In the genomic region with DNA sequence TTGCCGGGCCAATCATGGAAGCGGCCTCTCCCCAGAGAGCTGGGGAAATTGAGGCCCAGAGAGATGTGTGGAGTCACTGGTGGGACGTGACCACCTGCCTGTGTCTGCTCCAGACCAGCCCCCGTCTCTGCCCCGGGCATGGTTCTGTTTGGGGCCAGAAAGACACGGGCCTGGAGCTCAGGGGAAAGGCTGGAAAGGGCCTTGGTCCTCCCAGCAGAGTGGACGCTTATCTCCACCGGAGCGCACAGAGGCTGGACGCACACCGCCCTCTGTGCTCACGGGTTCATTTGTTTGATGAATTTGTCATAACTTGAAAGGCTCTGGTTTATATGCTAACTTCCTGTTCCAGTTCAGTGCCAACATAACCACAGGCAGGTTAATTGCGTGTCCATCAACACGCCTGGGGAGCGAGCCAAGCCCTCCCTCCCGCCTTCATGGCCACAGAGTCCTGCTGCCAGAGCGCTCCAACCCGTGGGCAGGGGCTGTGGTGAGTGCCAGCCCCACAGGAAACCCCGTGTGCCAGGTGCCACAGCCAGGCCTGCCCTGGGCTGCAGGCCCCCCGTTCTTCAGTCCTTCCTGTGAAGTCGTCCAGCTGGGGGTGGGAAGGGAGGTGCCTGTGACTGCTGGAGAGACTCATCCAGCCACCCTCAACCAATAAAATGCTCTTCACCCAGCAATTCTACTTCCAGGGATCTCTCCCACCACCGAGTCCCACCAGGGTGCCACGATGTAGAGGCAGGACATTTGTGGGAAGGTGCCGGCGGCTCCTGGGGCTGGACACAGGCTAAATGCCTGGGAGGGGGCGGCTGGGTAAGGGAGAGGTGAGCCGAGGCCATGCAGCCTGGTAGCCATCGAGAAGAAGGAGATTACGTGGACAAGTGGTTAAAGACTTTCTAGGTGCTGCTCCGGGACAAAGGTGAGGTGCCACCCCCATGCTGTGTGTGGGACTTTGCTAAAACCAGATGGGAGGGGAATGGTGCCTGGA, we compare ENCODE assay signal across 1 cellular context.
A peak's percentile ranks its signal among the peaks of the same experiment; 100 is the strongest.
TF ChIP-seq lines count a peak whose summit lies in the region.

No MANE protein-coding gene starts in this region.

TF ChIP-seq in K562, 482 proteins besides CTCF, POLR2A, EP300 and RAD21 (continued from another document and continues in another):
- TF ChIP-seq GTF2B (IDR thresholded peaks at IDR 0.05; ENCODE audit: extremely low read depth, insufficient read length) = no peak
- no peak for TF ChIP-seq ZNF707 (CRISPR knock-in tag; conservative IDR thresholded peaks at IDR 0.05)
- no peak for TF ChIP-seq TAF7 (tag; IDR thresholded peaks at IDR 0.05)
- no peak for TF ChIP-seq ZNF639 (CRISPR knock-in tag; conservative IDR thresholded peaks at IDR 0.05 in 1 of 2, IDR thresholded peaks at IDR 0.05 in 1 of 2)
- TF ChIP-seq ZNF75A (CRISPR knock-in tag; IDR thresholded peaks at IDR 0.05) = no peak
- TF ChIP-seq, protein P1, sequence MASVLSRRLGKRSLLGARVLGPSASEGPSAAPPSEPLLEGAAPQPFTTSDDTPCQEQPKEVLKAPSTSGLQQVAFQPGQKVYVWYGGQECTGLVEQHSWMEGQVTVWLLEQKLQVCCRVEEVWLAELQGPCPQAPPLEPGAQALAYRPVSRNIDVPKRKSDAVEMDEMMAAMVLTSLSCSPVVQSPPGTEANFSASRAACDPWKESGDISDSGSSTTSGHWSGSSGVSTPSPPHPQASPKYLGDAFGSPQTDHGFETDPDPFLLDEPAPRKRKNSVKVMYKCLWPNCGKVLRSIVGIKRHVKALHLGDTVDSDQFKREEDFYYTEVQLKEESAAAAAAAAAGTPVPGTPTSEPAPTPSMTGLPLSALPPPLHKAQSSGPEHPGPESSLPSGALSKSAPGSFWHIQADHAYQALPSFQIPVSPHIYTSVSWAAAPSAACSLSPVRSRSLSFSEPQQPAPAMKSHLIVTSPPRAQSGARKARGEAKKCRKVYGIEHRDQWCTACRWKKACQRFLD (CRISPR knock-in tag; IDR thresholded peaks at IDR 0.05) = no peak
- TF ChIP-seq CHD7 (IDR thresholded peaks at IDR 0.05; ENCODE audit: low read depth, low read length) = no peak
- TF ChIP-seq U2AF2 (optimal IDR thresholded peaks at IDR 0.05; ENCODE audit: low read depth, low read length) = no peak
- TF ChIP-seq HOXB6 (CRISPR knock-in tag; IDR thresholded peaks at IDR 0.05; ENCODE audit: borderline replicate concordance) = no peak
- no peak for TF ChIP-seq THRAP3 (IDR thresholded peaks at IDR 0.05; ENCODE audit: borderline replicate concordance)
- TF ChIP-seq HDAC1 (IDR thresholded peaks at IDR 0.05) = 0 out of 4 replicates have a peak, but pooled peaks of 1 of the 2 experiments have one; percentile 30
- TF ChIP-seq L3MBTL2 (IDR thresholded peaks at IDR 0.05) = no peak
- TF ChIP-seq RBFOX2 (IDR thresholded peaks at IDR 0.05; ENCODE audit: low read depth, low read length) = no peak
- no peak for TF ChIP-seq HMG20B (CRISPR knock-in tag; IDR thresholded peaks at IDR 0.05)
- TF ChIP-seq MECOM (CRISPR knock-in tag; IDR thresholded peaks at IDR 0.05) = no peak
- TF ChIP-seq CBX5 (IDR thresholded peaks at IDR 0.05; ENCODE audit: borderline replicate concordance, low read depth) = no peak
- TF ChIP-seq EP400 (IDR thresholded peaks at IDR 0.05) = no peak
- TF ChIP-seq ZMIZ1 (IDR thresholded peaks at IDR 0.05; ENCODE audit: low read depth in 2 of 2, low read length in 2 of 2) = no peak
- TF ChIP-seq TBP (optimal IDR thresholded peaks at IDR 0.05; ENCODE audit: low read depth, low read length) = no peak
- TF ChIP-seq PHF8 (IDR thresholded peaks at IDR 0.05; ENCODE audit: borderline replicate concordance, low read length) = no peak
- TF ChIP-seq THRA (IDR thresholded peaks at IDR 0.05) = no peak
- TF ChIP-seq, protein P2, sequence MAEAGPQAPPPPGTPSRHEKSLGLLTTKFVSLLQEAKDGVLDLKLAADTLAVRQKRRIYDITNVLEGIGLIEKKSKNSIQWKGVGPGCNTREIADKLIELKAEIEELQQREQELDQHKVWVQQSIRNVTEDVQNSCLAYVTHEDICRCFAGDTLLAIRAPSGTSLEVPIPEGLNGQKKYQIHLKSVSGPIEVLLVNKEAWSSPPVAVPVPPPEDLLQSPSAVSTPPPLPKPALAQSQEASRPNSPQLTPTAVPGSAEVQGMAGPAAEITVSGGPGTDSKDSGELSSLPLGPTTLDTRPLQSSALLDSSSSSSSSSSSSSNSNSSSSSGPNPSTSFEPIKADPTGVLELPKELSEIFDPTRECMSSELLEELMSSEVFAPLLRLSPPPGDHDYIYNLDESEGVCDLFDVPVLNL (CRISPR knock-in tag; IDR thresholded peaks at IDR 0.05; ENCODE audit: low read depth) = no peak
- TF ChIP-seq DNMT1 (IDR thresholded peaks at IDR 0.05) = no peak
- TF ChIP-seq UBTF (IDR thresholded peaks at IDR 0.05; ENCODE audit: borderline replicate concordance in 1 of 2, low read depth in 2 of 2, low read length in 2 of 2) = peak in 1 of 2 experiments; percentile 63; a peak in 1 of 4 replicates
- TF ChIP-seq SMC3 (conservative IDR thresholded peaks at IDR 0.05; ENCODE audit: insufficient read depth, low read depth, low read length) = no peak
- no peak for TF ChIP-seq CBFB (CRISPR knock-in tag; IDR thresholded peaks at IDR 0.05)
